ENCODE assay signal across 8 cellular contexts in genomic region chr7:92246363-92247101, GRCh38. TPM values are rescaled to one million over a fixed set of nuclear protein-coding genes. Genes with fewer than 3 reads are reported as not detected.
A peak's percentile ranks its signal among the peaks of the same experiment; 100 is the strongest.
DNase-seq lines count a peak whose midpoint lies in the region; ATAC-seq, FAIRE-seq and TF ChIP-seq lines count a peak whose summit lies in the region.

No MANE protein-coding gene starts in this region.

- no peak for TF ChIP-seq RAD21 in HepG2 (CRISPR knock-in tag; IDR thresholded peaks at IDR 0.05)

- no peaks in the 10 kb centered on the region for H3K9me3 Mint-ChIP-seq in T-helper 2 cell treated with Interferon-gamma antibody and Interleukin-4, amounts not matched to agents 5 μg/mL and 100 μg/mL, for 36 hours
- H3K9me3 Mint-ChIP-seq in stimulated activated naive B cell treated with anti-CD40 and anti-IgM and Interleukin-4, amounts not matched to agents 10 μg/mL and 1 μg/mL and 100 μg/mL, for 72 hours = no peaks in the 10 kb centered on the region

- CTCF ChIA-PET in HepG2 (lab: Yijun Ruan, JAX; ENCODE audit: low intra/inter-chr PET ratio, low total read pairs) = no interaction called here

- in situ Hi-C loops in HepG2 (cut with HindIII; ENCODE audit: extremely low pct_ligation_motif_present, low pct_unique_long_range_greater_than_20kb) = no loop called here

- H3K36me3 ChIP-seq in HepG2 (replicated peaks in 1 of 2; ENCODE audit: control insufficient read depth in 1 of 2, insufficient read depth in 2 of 2, low read length in 2 of 2) = no peaks in the 10 kb centered on the region

- H3K27ac ChIP-seq in coronary artery (peak overlapping the region; percentile 94), HepG2 (ENCODE audit: extremely low read length, insufficient read depth, low read length) (peak overlapping the region; percentile 99)

- peak overlapping the region; percentile 95 for H3K9ac ChIP-seq in HepG2 (ENCODE audit: insufficient read depth, low read depth, low read length)

- H3K4me1 Mint-ChIP-seq in T-helper 2 cell treated with Interferon-gamma antibody and Interleukin-4, amounts not matched to agents 5 μg/mL and 100 μg/mL, for 36 hours (ENCODE audit: low read depth) = peaks cover 32% of the 10 kb centered on the region
- peaks cover 20 to 35% of the 10 kb centered on the region in 2 donors for H3K4me1 Mint-ChIP-seq in stimulated activated naive B cell treated with anti-CD40 and anti-IgM and Interleukin-4, amounts not matched to agents 10 μg/mL and 1 μg/mL and 100 μg/mL, for 72 hours

- no peaks in the 10 kb centered on the region for H3K27me3 Mint-ChIP-seq in T-helper 2 cell treated with Interferon-gamma antibody and Interleukin-4, amounts not matched to agents 5 μg/mL and 100 μg/mL, for 36 hours (ENCODE audit: low read depth)
- no peaks in the 10 kb centered on the region for H3K27me3 Mint-ChIP-seq in stimulated activated naive B cell treated with anti-CD40 and anti-IgM and Interleukin-4, amounts not matched to agents 10 μg/mL and 1 μg/mL and 100 μg/mL, for 72 hours

- TF ChIP-seq CTCF in coronary artery (IDR thresholded peaks at IDR 0.05) (no peak), HepG2 (CRISPR knock-in tag; IDR thresholded peaks at IDR 0.05) (no peak)

- TF ChIP-seq POLR2A in HepG2 (IDR thresholded peaks at IDR 0.05; ENCODE audit: insufficient read depth in 1 of 2, low read depth in 2 of 2, low read length in 2 of 2) = no peak

- H3K4me3 ChIP-seq in coronary artery (peak overlapping the region; percentile 91), HepG2 (replicated peaks in 1 of 3; ENCODE audit: insufficient read depth in 1 of 3, low read depth in 2 of 3, low read length in 3 of 3) (peak overlapping the region; percentile 79 to 98 (median 93))

- BruUV-seq in HepG2 (replicated peaks; lab: Mats Ljungman, UMichigan) = no TSS peak

- peaks cover 62% of the 10 kb centered on the region for H3K79me2 ChIP-seq in HepG2 (ENCODE audit: insufficient read depth, low read length)

- H3K4me3 Mint-ChIP-seq in T-helper 2 cell treated with Interferon-gamma antibody and Interleukin-4, amounts not matched to agents 5 μg/mL and 100 μg/mL, for 36 hours = peak overlapping the region; percentile 97
- H3K4me3 Mint-ChIP-seq in stimulated activated naive B cell treated with anti-CD40 and anti-IgM and Interleukin-4, amounts not matched to agents 10 μg/mL and 1 μg/mL and 100 μg/mL, for 72 hours = peak overlapping the region; percentile 91 to 95

- H3K9me3 ChIP-seq in HepG2 (ENCODE audit: low read length) = no peaks in the 10 kb centered on the region

- peak overlapping the region; percentile 39 for H2AFZ ChIP-seq in HepG2 (ENCODE audit: low read length)

- DNase-seq in DMS53 (lab: John Stamatoyannopoulos, UW) (peak; percentile 74), DMS53 treated with DMSO at 0.1 percent for 48 hours (lab: John Stamatoyannopoulos, UW; ENCODE audit: unreplicated experiment) (no peak), HTR-8/SVneo (ENCODE audit: insufficient read length, low spot score) (peak; percentile 10), coronary artery (ENCODE audit: low spot score) (peak; percentile 73), HepG2 (ENCODE audit: low spot score) (no peak)
- peak; percentile 6 for DNase-seq in T-helper 2 cell treated with Interferon-gamma antibody and Interleukin-4, amounts not matched to agents 5 μg/mL and 100 μg/mL, for 36 hours (ENCODE audit: low spot score)
- no peak for DNase-seq in stimulated activated naive B cell treated with anti-CD40 and anti-IgM and Interleukin-4, amounts not matched to agents 10 μg/mL and 1 μg/mL and 100 μg/mL, for 72 hours

- TF ChIP-seq EP300 in HepG2 (IDR thresholded peaks at IDR 0.05; ENCODE audit: low read depth in 2 of 2, low read length in 2 of 2) (no peak), HepG2 (CRISPR knock-in tag; IDR thresholded peaks at IDR 0.05; ENCODE audit: borderline replicate concordance) (no peak)

- FAIRE-seq in HTR-8/SVneo (lab: Jason Lieb, UNC) (no peak), HepG2 (lab: Jason Lieb, UNC) (no peak)

- intact Hi-C loops in HepG2 (cut with micrococcal nuclease; ENCODE audit: unreplicated experiment) = loop anchor here (5.0 kb wide), 1 partner anchor 86 kb away; no protein-coding TSS in a partner anchor

- H3K4me2 ChIP-seq in HepG2 (ENCODE audit: low read depth, low read length) = peak overlapping the region; percentile 81

- no peaks in the 10 kb centered on the region; a peak in 1 of 5 replicates for H3K27me3 ChIP-seq in HepG2 (ENCODE audit: control insufficient read depth in 1 of 2, insufficient read depth in 2 of 2, low read length in 2 of 2)

- POLR2A ChIA-PET in HepG2 (lab: Yijun Ruan, JAX) = interaction anchor here (1.1 to 2.4 kb wide), 5 partner anchors 39 to 282 kb away, joined by 3 to 22 read pairs (median 4); partner anchors contain the start of genes GATAD1, LRRD1, PEX1 and RBM48

- peaks cover 35% of the 10 kb centered on the region for H3K4me1 ChIP-seq in HepG2 (ENCODE audit: insufficient read depth, low read length)

- ATAC-seq in GM21526 (IDR thresholded peaks at IDR 0.05; ENCODE audit: low FRiP score, unreplicated experiment) (peak; percentile 23), HepG2 (peak; percentile 46)
- ATAC-seq in stimulated activated naive B cell treated with anti-CD40 and anti-IgM and Interleukin-4, amounts not matched to agents 10 μg/mL and 1 μg/mL and 100 μg/mL, for 72 hours (replicated peaks) = peak; percentile 41 to 44

- H3K36me3 Mint-ChIP-seq in T-helper 2 cell treated with Interferon-gamma antibody and Interleukin-4, amounts not matched to agents 5 μg/mL and 100 μg/mL, for 36 hours (ENCODE audit: low read depth) = peaks cover 18% of the 10 kb centered on the region
- H3K36me3 Mint-ChIP-seq in stimulated activated naive B cell treated with anti-CD40 and anti-IgM and Interleukin-4, amounts not matched to agents 10 μg/mL and 1 μg/mL and 100 μg/mL, for 72 hours = peaks cover 0 to 2% of the 10 kb centered on the region in 2 donors

- H4K20me1 ChIP-seq in HepG2 (ENCODE audit: insufficient read depth, low read length) = no peaks in the 10 kb centered on the region; the same call in 1 of the 2 replicates

- H3K27ac Mint-ChIP-seq in T-helper 2 cell treated with Interferon-gamma antibody and Interleukin-4, amounts not matched to agents 5 μg/mL and 100 μg/mL, for 36 hours = peak overlapping the region; percentile 89
- peak overlapping the region; percentile 93 for H3K27ac Mint-ChIP-seq in stimulated activated naive B cell treated with anti-CD40 and anti-IgM and Interleukin-4, amounts not matched to agents 10 μg/mL and 1 μg/mL and 100 μg/mL, for 72 hours

- WGBS in HepG2 (ENCODE audit: low lambda C conversion rate) = 0% methylated on average over 15 of the region's 34 CpGs

TF ChIP-seq in HepG2, 621 proteins besides CTCF, POLR2A, EP300 and RAD21 (continues in another document):
- TF ChIP-seq REPIN1 (CRISPR knock-in tag; IDR thresholded peaks at IDR 0.05; ENCODE audit: borderline replicate concordance, low read depth) = no peak

RNA-seq across cellular contexts. Expression of gene ANKIB1, which starts 0.8 kb away (rescaled TPM):
- 26.6 and 29.6 TPM in 2 replicates for total RNA-seq in HepG2 (2016; rRNA removed; fragmentation: Illumina TruSeq; extraction: Trizol)
- 130 and 133 TPM in 2 replicates for total RNA-seq in HepG2 (2016; cell fraction: cytosol; rRNA removed; fragmentation: Illumina TruSeq; extraction: Trizol; ENCODE audit: low read depth)
- total RNA-seq in HepG2 (2016; cell fraction: insoluble cytoplasmic fraction; rRNA removed; fragmentation: Illumina TruSeq; extraction: Trizol) = 28.0 and 29.0 TPM in 2 replicates
- total RNA-seq in HepG2 (2016; cell fraction: membrane; rRNA removed; fragmentation: Illumina TruSeq; extraction: Trizol) = 50.5 and 64.6 TPM in 2 replicates
- total RNA-seq in HepG2 (2016; cell fraction: nucleus; rRNA removed; fragmentation: Illumina TruSeq; extraction: Trizol) = 30.0 and 30.8 TPM in 2 replicates
- 24.8 and 28.7 TPM in 2 replicates for polyA plus RNA-seq in HepG2 (2011; rRNA removed)
- polyA plus RNA-seq in HepG2 (2011; cell fraction: cytosol; rRNA removed) = 11.0 and 16.4 TPM in 2 replicates
- 33.1 and 34.3 TPM in 2 replicates for polyA plus RNA-seq in HepG2 (2011; cell fraction: nucleus; rRNA removed)
- 14.4 and 16.4 TPM in 2 replicates for polyA plus RNA-seq in HepG2 (2012)
- polyA plus RNA-seq in HepG2 (2016; cell fraction: cytosol; fragmentation: Illumina TruSeq; extraction: Trizol; ENCODE audit: low read depth) = 0.88 and 1.3 TPM in 2 replicates
- 17.6 and 18.3 TPM in 2 replicates for polyA plus RNA-seq in HepG2 (2016; cell fraction: insoluble cytoplasmic fraction; fragmentation: Illumina TruSeq; extraction: Trizol; ENCODE audit: low read depth)
- polyA plus RNA-seq in HepG2 (2016; cell fraction: membrane; fragmentation: Illumina TruSeq; extraction: Trizol; ENCODE audit: low read depth) = 5.8 and 6.9 TPM in 2 replicates
- polyA plus RNA-seq in HepG2 (2016; cell fraction: nucleus; fragmentation: Illumina TruSeq; extraction: Trizol; ENCODE audit: insufficient read depth, low read depth) = 35.0 and 37.6 TPM in 2 replicates
- polyA minus RNA-seq in HepG2 (2011; rRNA and poly(A)+ RNA removed; ENCODE audit: low replicate concordance) = 31.3 and 58.8 TPM in 2 replicates
- polyA minus RNA-seq in HepG2 (2011; cell fraction: cytosol; rRNA and poly(A)+ RNA removed) = 24.5 and 30.5 TPM in 2 replicates
- 62.4 and 73.8 TPM in 2 replicates for polyA minus RNA-seq in HepG2 (2011; cell fraction: nucleus; rRNA and poly(A)+ RNA removed)

RNA-seq across cellular contexts. Expression of gene KRIT1, which starts 0.8 kb away (rescaled TPM):
- total RNA-seq in HepG2 (2016; rRNA removed; fragmentation: Illumina TruSeq; extraction: Trizol) = 29.4 and 31.2 TPM in 2 replicates
- total RNA-seq in HepG2 (2016; cell fraction: cytosol; rRNA removed; fragmentation: Illumina TruSeq; extraction: Trizol; ENCODE audit: low read depth) = 9.3 and 10.7 TPM in 2 replicates
- 32.5 and 32.9 TPM in 2 replicates for total RNA-seq in HepG2 (2016; cell fraction: insoluble cytoplasmic fraction; rRNA removed; fragmentation: Illumina TruSeq; extraction: Trizol)
- 16.8 and 17.7 TPM in 2 replicates for total RNA-seq in HepG2 (2016; cell fraction: membrane; rRNA removed; fragmentation: Illumina TruSeq; extraction: Trizol)
- total RNA-seq in HepG2 (2016; cell fraction: nucleus; rRNA removed; fragmentation: Illumina TruSeq; extraction: Trizol) = 34.8 and 48.4 TPM in 2 replicates
- polyA plus RNA-seq in HepG2 (2011; rRNA removed) = 23.4 and 37.7 TPM in 2 replicates
- polyA plus RNA-seq in HepG2 (2011; cell fraction: cytosol; rRNA removed) = 9.9 and 15.5 TPM in 2 replicates
- polyA plus RNA-seq in HepG2 (2011; cell fraction: nucleus; rRNA removed) = 33.6 and 34.0 TPM in 2 replicates
- 14.7 and 18.8 TPM in 2 replicates for polyA plus RNA-seq in HepG2 (2012)
- 1.3 TPM in 2 replicates for polyA plus RNA-seq in HepG2 (2016; cell fraction: cytosol; fragmentation: Illumina TruSeq; extraction: Trizol; ENCODE audit: low read depth)
- polyA plus RNA-seq in HepG2 (2016; cell fraction: insoluble cytoplasmic fraction; fragmentation: Illumina TruSeq; extraction: Trizol; ENCODE audit: low read depth) = 22.8 and 25.0 TPM in 2 replicates
- 5.0 and 5.4 TPM in 2 replicates for polyA plus RNA-seq in HepG2 (2016; cell fraction: membrane; fragmentation: Illumina TruSeq; extraction: Trizol; ENCODE audit: low read depth)
- 45.3 and 51.0 TPM in 2 replicates for polyA plus RNA-seq in HepG2 (2016; cell fraction: nucleus; fragmentation: Illumina TruSeq; extraction: Trizol; ENCODE audit: insufficient read depth, low read depth)
- polyA minus RNA-seq in HepG2 (2011; rRNA and poly(A)+ RNA removed; ENCODE audit: low replicate concordance) = 63.6 and 109 TPM in 2 replicates
- 9.4 and 13.5 TPM in 2 replicates for polyA minus RNA-seq in HepG2 (2011; cell fraction: cytosol; rRNA and poly(A)+ RNA removed)
- polyA minus RNA-seq in HepG2 (2011; cell fraction: nucleus; rRNA and poly(A)+ RNA removed) = 99.1 and 114 TPM in 2 replicates

Comparison
In these comparisons a context has a peak if more than half of its experiments do, and no peak if none do; other contexts are left out.
1. DNase-seq: peak in DMS53 (single experiment), HTR-8/SVneo (single experiment), T-helper 2 cell treated with Interferon-gamma antibody and Interleukin-4, amounts not matched to agents 5 μg/mL and 100 μg/mL, for 36 hours (single experiment) and coronary artery (single experiment); none in DMS53 treated with DMSO at 0.1 percent for 48 hours (single experiment), HepG2 (single experiment) and stimulated activated naive B cell treated with anti-CD40 and anti-IgM and Interleukin-4, amounts not matched to agents 10 μg/mL and 1 μg/mL and 100 μg/mL, for 72 hours (single experiment).
2. Peak in every context shown above with its lines, with median percentiles within 50 percentile points of each other: ATAC-seq.